ENCODE assay signal across 1 cellular context in the genomic region with DNA sequence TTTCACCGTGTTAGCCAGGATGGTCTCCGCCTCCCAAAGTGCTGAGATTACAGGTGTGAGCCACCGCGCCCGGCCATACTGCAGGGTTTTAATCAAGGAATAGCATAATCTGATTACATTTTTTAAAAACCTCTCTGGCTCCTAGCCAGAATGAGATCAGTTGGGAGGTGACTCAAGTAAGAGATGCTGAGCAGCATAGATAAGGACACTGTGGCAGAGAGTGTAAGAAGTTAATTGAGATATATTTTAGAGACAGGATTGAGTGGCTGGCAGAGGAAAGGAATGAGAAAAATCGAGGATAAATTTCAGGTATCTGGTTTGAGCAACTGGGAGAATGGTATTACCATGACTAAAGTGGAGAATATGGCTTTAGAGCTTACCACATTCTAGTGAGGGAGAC.
TF ChIP-seq lines count a peak whose summit lies in the region.

No MANE protein-coding gene starts in this region.

TF ChIP-seq in IMR-90, 13 proteins besides CTCF, POLR2A, EP300 and RAD21:
- no peak for TF ChIP-seq CHD1 (IDR thresholded peaks at IDR 0.05; ENCODE audit: low read depth, low read length)
- no peak for TF ChIP-seq MAZ (IDR thresholded peaks at IDR 0.05; ENCODE audit: borderline replicate concordance, low read depth, low read length)
- no peak for TF ChIP-seq MAFK (IDR thresholded peaks at IDR 0.05; ENCODE audit: low read depth, low read length)
- TF ChIP-seq, protein P1, sequence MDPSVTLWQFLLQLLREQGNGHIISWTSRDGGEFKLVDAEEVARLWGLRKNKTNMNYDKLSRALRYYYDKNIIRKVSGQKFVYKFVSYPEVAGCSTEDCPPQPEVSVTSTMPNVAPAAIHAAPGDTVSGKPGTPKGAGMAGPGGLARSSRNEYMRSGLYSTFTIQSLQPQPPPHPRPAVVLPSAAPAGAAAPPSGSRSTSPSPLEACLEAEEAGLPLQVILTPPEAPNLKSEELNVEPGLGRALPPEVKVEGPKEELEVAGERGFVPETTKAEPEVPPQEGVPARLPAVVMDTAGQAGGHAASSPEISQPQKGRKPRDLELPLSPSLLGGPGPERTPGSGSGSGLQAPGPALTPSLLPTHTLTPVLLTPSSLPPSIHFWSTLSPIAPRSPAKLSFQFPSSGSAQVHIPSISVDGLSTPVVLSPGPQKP (IDR thresholded peaks at IDR 0.05; ENCODE audit: borderline replicate concordance, low read depth, low read length) = no peak
- TF ChIP-seq, protein P2, sequence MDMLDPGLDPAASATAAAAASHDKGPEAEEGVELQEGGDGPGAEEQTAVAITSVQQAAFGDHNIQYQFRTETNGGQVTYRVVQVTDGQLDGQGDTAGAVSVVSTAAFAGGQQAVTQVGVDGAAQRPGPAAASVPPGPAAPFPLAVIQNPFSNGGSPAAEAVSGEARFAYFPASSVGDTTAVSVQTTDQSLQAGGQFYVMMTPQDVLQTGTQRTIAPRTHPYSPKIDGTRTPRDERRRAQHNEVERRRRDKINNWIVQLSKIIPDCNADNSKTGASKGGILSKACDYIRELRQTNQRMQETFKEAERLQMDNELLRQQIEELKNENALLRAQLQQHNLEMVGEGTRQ (IDR thresholded peaks at IDR 0.05; ENCODE audit: low read depth, low read length) = no peak
- no peak for TF ChIP-seq FOS (IDR thresholded peaks at IDR 0.05; ENCODE audit: low read depth, low read length)
- no peak for TF ChIP-seq RCOR1 (IDR thresholded peaks at IDR 0.05; ENCODE audit: insufficient replicate concordance, low read length)
- no peak for TF ChIP-seq NFE2L2 (IDR thresholded peaks at IDR 0.05; ENCODE audit: low read depth, low read length)
- TF ChIP-seq BHLHE40 (IDR thresholded peaks at IDR 0.05; ENCODE audit: low read depth, low read length) = no peak
- TF ChIP-seq MXI1 (IDR thresholded peaks at IDR 0.05; ENCODE audit: borderline replicate concordance, low read depth, low read length) = no peak
- TF ChIP-seq CEBPB (IDR thresholded peaks at IDR 0.05; ENCODE audit: low read depth, low read length) = no peak
- TF ChIP-seq SMC3 (IDR thresholded peaks at IDR 0.05; ENCODE audit: low read depth, low read length) = no peak
- TF ChIP-seq RFX5 (IDR thresholded peaks at IDR 0.05; ENCODE audit: low read depth, low read length) = no peak
